Comparison of ENCODE assay signal across 8 cellular contexts in the genomic region with DNA sequence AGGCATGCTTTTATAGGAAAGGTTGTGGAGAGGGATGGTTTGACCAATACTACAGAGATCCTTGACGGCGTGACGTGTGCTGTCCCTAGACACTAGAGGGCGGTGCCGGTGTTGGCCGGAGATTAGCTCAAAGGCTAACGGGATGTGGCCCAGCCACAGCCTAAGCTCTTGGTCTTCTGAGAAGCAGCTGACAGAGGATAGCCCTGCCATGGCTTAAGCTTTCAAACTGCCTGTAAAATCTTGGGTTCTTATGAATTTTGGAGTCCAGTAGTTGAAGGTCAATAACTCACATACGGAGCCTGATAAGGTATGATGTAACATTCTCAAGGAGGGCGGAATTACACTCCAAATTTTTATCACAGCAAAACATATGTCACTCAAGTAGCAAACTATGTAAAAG.
DNase-seq lines count a peak whose midpoint lies in the region; ATAC-seq and TF ChIP-seq lines count a peak whose summit lies in the region.

No MANE protein-coding gene starts in this region.

- H3K36me3 ChIP-seq in suprapubic skin, result no peaks in the 10 kb centered on the region

- no peak for TF ChIP-seq POLR2A in suprapubic skin (IDR thresholded peaks at IDR 0.05)

- CTCF ChIA-PET in activated CD4-positive, alpha-beta T cell treated with anti-CD3 and anti-CD28 coated beads for 36 hours (lab: Charles Lee), result interaction anchor here (0.5 kb wide), 1 partner anchor 369 kb away, joined by 3 read pairs; no protein-coding TSS in a partner anchor

- no peaks in the 10 kb centered on the region for H3K4me1 ChIP-seq in suprapubic skin

- no peak overlapping the region for H3K27ac ChIP-seq in suprapubic skin

- no peaks in the 10 kb centered on the region for H3K27me3 Mint-ChIP-seq in activated CD4-positive, alpha-beta T cell treated with anti-CD3 and anti-CD28 coated beads for 36 hours
- H3K27me3 Mint-ChIP-seq in nephron (ENCODE audit: low read depth), result no peaks in the 10 kb centered on the region

- no peaks in the 10 kb centered on the region for H3K9me3 Mint-ChIP-seq in activated CD4-positive, alpha-beta T cell treated with anti-CD3 and anti-CD28 coated beads for 36 hours (ENCODE audit: low read depth)
- H3K9me3 Mint-ChIP-seq in nephron, result no peaks in the 10 kb centered on the region

- POLR2A ChIA-PET in activated CD4-positive, alpha-beta T cell treated with anti-CD3 and anti-CD28 coated beads for 36 hours (lab: Charles Lee), result no interaction called here

- WGBS in suprapubic skin, result 16% methylated on average over 9 of the region's 9 CpGs

- TF ChIP-seq CTCF in epithelial cell of proximal tubule (conservative IDR thresholded peaks at IDR 0.05; ENCODE audit: low read depth, low read length) (peak; percentile 80), nephron (IDR thresholded peaks at IDR 0.05; ENCODE audit: unreplicated experiment in 3 of 3) (peak; percentile 44 to 56 (median 48)), suprapubic skin (IDR thresholded peaks at IDR 0.05) (peak in 1 of 2 donors; percentile 31)

- H3K4me1 Mint-ChIP-seq in activated CD4-positive, alpha-beta T cell treated with anti-CD3 and anti-CD28 coated beads for 36 hours, result no peaks in the 10 kb centered on the region
- no peaks in the 10 kb centered on the region for H3K4me1 Mint-ChIP-seq in nephron

- no peaks in the 10 kb centered on the region for H3K36me3 Mint-ChIP-seq in activated CD4-positive, alpha-beta T cell treated with anti-CD3 and anti-CD28 coated beads for 36 hours (ENCODE audit: low read depth)
- no peaks in the 10 kb centered on the region for H3K36me3 Mint-ChIP-seq in nephron (ENCODE audit: low read depth)

- intact Hi-C loops in activated CD4-positive, alpha-beta T cell treated with anti-CD3 and anti-CD28 coated beads for 36 hours (cut with DNase I, micrococcal nuclease), result loop anchor here (5.0 kb wide), 3 partner anchors 345 to 515 kb away; a partner anchor contains a TSS

- ATAC-seq in activated CD4-positive, alpha-beta T cell treated with anti-CD3 and anti-CD28 coated beads for 36 hours, result no peak
- peak; percentile 100 for ATAC-seq in GM21423 (IDR thresholded peaks at IDR 0.05; ENCODE audit: unreplicated experiment)
- peak; percentile 100 for ATAC-seq in HG03521 (IDR thresholded peaks at IDR 0.05; ENCODE audit: unreplicated experiment)

- TF ChIP-seq EP300 in suprapubic skin (IDR thresholded peaks at IDR 0.05), result no peak

- H3K9me3 ChIP-seq in suprapubic skin, result no peaks in the 10 kb centered on the region

- H3K27me3 ChIP-seq in suprapubic skin, result no peaks in the 10 kb centered on the region

- DNase-seq in activated CD4-positive, alpha-beta T cell treated with anti-CD3 and anti-CD28 coated beads for 36 hours, result peak; percentile 59
- no peak for DNase-seq in activated CD4-positive, alpha-beta T cell treated with anti-CD3 and anti-CD28 coated beads, Interleukin-2, amount 50 U/mL, for 1 hour
- DNase-seq in RPMI8226 (peak; percentile 64), epithelial cell of proximal tubule (ENCODE audit: low read depth) (no peak), suprapubic skin (ENCODE audit: low spot score in 2 of 2) (no peak)

- H3K27ac Mint-ChIP-seq in activated CD4-positive, alpha-beta T cell treated with anti-CD3 and anti-CD28 coated beads for 36 hours, result no peak overlapping the region
- H3K27ac Mint-ChIP-seq in nephron, result no peak overlapping the region

- H3K4me3 ChIP-seq in epithelial cell of proximal tubule (ENCODE audit: low read depth, low read length), result no peak overlapping the region
- H3K4me3 ChIP-seq in suprapubic skin, result no peak overlapping the region

- no peak overlapping the region for H3K4me3 Mint-ChIP-seq in activated CD4-positive, alpha-beta T cell treated with anti-CD3 and anti-CD28 coated beads for 36 hours
- no peak overlapping the region for H3K4me3 Mint-ChIP-seq in nephron

Comparison
In these comparisons a context has a peak if more than half of its experiments do, and no peak if none do; other contexts are left out.
1. DNase-seq: peak in activated CD4-positive, alpha-beta T cell treated with anti-CD3 and anti-CD28 coated beads for 36 hours (single experiment) and RPMI8226 (single experiment); none in activated CD4-positive, alpha-beta T cell treated with anti-CD3 and anti-CD28 coated beads, Interleukin-2, amount 50 U/mL, for 1 hour (single experiment), epithelial cell of proximal tubule (single experiment) and suprapubic skin (0 of 2).